1 cellular context compared by ENCODE assay signal in the genomic region with DNA sequence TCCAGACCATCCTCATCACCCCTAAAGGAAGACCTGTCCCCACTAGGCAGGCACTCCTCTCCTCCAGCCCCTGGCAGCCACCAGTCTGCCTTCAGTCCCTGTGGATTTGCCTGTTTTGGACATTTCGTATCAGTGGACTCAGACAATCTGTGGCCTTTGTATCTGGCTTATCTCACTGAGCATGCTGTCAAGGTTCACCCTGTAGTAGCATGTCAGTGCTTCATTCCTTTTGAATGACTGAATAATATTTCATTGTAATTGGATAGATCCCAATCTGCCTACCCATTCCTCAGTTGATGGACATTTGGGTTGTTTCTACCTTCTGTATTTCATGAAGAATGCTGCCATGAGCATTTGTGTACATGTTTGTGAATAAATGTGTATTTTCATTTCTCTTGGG.
TF ChIP-seq lines count a peak whose summit lies in the region.

No MANE protein-coding gene starts in this region.

TF ChIP-seq in GM23338, 12 proteins besides CTCF, POLR2A, EP300 and RAD21:
- TF ChIP-seq CREB1 (CRISPR knock-in tag; IDR thresholded peaks at IDR 0.05; ENCODE audit: low read depth) (no peak), ZNF331 (CRISPR knock-in tag; IDR thresholded peaks at IDR 0.05; ENCODE audit: low read depth) (no peak), STAT1 (IDR thresholded peaks at IDR 0.05; ENCODE audit: unreplicated experiment) (no peak), POLR2AphosphoS5 (IDR thresholded peaks at IDR 0.05; ENCODE audit: low read depth) (no peak), EZH2phosphoT487 (IDR thresholded peaks at IDR 0.05; ENCODE audit: unreplicated experiment) (no peak), JUNB (IDR thresholded peaks at IDR 0.05; ENCODE audit: unreplicated experiment) (no peak), ZNF114 (CRISPR knock-in tag; IDR thresholded peaks at IDR 0.05) (no peak), NANOG (IDR thresholded peaks at IDR 0.05; ENCODE audit: borderline replicate concordance) (no peak), EZH2 (IDR thresholded peaks at IDR 0.05; ENCODE audit: low read depth, unreplicated experiment) (no peak)
- TF ChIP-seq, protein P1, sequence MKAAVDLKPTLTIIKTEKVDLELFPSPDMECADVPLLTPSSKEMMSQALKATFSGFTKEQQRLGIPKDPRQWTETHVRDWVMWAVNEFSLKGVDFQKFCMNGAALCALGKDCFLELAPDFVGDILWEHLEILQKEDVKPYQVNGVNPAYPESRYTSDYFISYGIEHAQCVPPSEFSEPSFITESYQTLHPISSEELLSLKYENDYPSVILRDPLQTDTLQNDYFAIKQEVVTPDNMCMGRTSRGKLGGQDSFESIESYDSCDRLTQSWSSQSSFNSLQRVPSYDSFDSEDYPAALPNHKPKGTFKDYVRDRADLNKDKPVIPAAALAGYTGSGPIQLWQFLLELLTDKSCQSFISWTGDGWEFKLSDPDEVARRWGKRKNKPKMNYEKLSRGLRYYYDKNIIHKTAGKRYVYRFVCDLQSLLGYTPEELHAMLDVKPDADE (IDR thresholded peaks at IDR 0.05) = no peak
- TF ChIP-seq, protein P2, sequence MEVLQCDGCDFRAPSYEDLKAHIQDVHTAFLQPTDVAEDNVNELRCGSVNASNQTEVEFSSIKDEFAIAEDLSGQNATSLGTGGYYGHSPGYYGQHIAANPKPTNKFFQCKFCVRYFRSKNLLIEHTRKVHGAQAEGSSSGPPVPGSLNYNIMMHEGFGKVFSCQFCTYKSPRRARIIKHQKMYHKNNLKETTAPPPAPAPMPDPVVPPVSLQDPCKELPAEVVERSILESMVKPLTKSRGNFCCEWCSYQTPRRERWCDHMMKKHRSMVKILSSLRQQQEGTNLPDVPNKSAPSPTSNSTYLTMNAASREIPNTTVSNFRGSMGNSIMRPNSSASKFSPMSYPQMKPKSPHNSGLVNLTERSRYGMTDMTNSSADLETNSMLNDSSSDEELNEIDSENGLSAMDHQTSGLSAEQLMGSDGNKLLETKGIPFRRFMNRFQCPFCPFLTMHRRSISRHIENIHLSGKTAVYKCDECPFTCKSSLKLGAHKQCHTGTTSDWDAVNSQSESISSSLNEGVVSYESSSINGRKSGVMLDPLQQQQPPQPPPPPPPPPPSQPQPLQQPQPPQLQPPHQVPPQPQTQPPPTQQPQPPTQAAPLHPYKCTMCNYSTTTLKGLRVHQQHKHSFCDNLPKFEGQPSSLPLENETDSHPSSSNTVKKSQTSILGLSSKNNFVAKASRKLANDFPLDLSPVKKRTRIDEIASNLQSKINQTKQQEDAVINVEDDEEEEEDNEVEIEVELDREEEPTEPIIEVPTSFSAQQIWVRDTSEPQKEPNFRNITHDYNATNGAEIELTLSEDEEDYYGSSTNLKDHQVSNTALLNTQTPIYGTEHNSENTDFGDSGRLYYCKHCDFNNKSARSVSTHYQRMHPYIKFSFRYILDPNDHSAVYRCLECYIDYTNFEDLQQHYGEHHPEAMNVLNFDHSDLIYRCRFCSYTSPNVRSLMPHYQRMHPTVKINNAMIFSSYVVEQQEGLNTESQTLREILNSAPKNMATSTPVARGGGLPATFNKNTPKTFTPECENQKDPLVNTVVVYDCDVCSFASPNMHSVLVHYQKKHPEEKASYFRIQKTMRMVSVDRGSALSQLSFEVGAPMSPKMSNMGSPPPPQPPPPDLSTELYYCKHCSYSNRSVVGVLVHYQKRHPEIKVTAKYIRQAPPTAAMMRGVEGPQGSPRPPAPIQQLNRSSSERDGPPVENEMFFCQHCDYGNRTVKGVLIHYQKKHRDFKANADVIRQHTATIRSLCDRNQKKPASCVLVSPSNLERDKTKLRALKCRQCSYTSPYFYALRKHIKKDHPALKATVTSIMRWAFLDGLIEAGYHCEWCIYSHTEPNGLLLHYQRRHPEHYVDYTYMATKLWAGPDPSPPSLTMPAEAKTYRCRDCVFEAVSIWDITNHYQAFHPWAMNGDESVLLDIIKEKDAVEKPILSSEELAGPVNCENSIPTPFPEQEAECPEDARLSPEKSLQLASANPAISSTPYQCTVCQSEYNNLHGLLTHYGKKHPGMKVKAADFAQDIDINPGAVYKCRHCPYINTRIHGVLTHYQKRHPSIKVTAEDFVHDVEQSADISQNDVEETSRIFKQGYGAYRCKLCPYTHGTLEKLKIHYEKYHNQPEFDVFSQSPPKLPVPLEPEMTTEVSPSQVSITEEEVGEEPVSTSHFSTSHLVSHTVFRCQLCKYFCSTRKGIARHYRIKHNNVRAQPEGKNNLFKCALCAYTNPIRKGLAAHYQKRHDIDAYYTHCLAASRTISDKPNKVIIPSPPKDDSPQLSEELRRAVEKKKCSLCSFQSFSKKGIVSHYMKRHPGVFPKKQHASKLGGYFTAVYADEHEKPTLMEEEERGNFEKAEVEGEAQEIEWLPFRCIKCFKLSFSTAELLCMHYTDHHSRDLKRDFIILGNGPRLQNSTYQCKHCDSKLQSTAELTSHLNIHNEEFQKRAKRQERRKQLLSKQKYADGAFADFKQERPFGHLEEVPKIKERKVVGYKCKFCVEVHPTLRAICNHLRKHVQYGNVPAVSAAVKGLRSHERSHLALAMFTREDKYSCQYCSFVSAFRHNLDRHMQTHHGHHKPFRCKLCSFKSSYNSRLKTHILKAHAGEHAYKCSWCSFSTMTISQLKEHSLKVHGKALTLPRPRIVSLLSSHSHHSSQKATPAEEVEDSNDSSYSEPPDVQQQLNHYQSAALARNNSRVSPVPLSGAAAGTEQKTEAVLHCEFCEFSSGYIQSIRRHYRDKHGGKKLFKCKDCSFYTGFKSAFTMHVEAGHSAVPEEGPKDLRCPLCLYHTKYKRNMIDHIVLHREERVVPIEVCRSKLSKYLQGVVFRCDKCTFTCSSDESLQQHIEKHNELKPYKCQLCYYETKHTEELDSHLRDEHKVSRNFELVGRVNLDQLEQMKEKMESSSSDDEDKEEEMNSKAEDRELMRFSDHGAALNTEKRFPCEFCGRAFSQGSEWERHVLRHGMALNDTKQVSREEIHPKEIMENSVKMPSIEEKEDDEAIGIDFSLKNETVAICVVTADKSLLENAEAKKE (CRISPR knock-in tag; IDR thresholded peaks at IDR 0.05) = no peak
- TF ChIP-seq, protein P3, sequence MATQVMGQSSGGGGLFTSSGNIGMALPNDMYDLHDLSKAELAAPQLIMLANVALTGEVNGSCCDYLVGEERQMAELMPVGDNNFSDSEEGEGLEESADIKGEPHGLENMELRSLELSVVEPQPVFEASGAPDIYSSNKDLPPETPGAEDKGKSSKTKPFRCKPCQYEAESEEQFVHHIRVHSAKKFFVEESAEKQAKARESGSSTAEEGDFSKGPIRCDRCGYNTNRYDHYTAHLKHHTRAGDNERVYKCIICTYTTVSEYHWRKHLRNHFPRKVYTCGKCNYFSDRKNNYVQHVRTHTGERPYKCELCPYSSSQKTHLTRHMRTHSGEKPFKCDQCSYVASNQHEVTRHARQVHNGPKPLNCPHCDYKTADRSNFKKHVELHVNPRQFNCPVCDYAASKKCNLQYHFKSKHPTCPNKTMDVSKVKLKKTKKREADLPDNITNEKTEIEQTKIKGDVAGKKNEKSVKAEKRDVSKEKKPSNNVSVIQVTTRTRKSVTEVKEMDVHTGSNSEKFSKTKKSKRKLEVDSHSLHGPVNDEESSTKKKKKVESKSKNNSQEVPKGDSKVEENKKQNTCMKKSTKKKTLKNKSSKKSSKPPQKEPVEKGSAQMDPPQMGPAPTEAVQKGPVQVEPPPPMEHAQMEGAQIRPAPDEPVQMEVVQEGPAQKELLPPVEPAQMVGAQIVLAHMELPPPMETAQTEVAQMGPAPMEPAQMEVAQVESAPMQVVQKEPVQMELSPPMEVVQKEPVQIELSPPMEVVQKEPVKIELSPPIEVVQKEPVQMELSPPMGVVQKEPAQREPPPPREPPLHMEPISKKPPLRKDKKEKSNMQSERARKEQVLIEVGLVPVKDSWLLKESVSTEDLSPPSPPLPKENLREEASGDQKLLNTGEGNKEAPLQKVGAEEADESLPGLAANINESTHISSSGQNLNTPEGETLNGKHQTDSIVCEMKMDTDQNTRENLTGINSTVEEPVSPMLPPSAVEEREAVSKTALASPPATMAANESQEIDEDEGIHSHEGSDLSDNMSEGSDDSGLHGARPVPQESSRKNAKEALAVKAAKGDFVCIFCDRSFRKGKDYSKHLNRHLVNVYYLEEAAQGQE (IDR thresholded peaks at IDR 0.05; ENCODE audit: unreplicated experiment) = no peak
